20 cellular contexts compared by ENCODE assay signal in the genomic region with DNA sequence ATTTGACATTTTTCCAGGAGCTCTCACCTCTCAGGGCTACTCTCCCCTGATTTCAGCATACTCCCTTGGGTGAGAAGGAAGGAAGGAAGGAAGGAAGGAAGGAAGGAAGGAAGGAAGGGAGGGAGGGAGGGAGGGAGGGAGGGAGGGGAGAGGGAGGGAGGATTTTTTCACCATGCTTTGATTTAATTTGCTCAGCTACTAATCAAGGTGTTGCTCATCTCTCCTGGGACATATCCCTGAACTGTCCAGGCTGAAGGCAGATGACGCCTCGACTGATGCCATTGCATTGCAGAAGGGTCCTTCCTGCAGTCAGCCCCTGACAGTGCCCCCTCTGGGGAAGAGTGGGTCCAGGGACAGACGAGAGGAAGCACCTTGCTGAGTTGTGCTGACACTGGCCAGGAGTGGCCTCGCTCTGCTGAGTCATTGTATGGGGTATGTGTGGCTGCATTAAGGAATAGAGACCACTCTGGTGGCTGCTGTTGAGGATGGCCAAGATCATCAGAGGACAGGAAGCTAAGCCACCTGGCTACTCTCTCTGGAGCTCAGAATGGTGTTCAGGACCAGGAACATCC. TPM values are rescaled to one million over a fixed set of nuclear protein-coding genes. Genes with fewer than 3 reads are reported as not detected.
DNase-seq lines count a peak whose midpoint lies in the region; ATAC-seq and TF ChIP-seq lines count a peak whose summit lies in the region.
"Had no signal": no experiment of that assay in that cellular context is flagged by ENCODE, and none has a peak within 500 bp of the region (broad histone marks: within the 10 kb centered on the region; RNA-seq: fewer than 3 reads in every experiment).

No MANE protein-coding gene starts in this region.

- H3K27me3 Mint-ChIP-seq in stimulated activated memory B cell treated with anti-CD40 and anti-IgM and Interleukin-4, amounts not matched to agents 10 μg/mL and 1 μg/mL and 100 μg/mL, for 72 hours, result no peaks in the 10 kb centered on the region

- H3K4me1 Mint-ChIP-seq in stimulated activated memory B cell treated with anti-CD40 and anti-IgM and Interleukin-4, amounts not matched to agents 10 μg/mL and 1 μg/mL and 100 μg/mL, for 72 hours, result peaks cover 37% of the 10 kb centered on the region

- no peak for TF ChIP-seq EP300 in esophagus muscularis mucosa (IDR thresholded peaks at IDR 0.05)

- ATAC-seq in stimulated activated memory B cell treated with anti-CD40 and anti-IgM and Interleukin-4, amounts not matched to agents 10 μg/mL and 1 μg/mL and 100 μg/mL, for 72 hours, result no peak
- no peak for ATAC-seq in GM21360 (IDR thresholded peaks at IDR 0.05; ENCODE audit: unreplicated experiment)

- WGBS in esophagus muscularis mucosa, result 83% methylated on average over 2 of the region's 4 CpGs

- H3K4me1 ChIP-seq in esophagus muscularis mucosa, result no peaks in the 10 kb centered on the region

- no peak overlapping the region for H3K4me3 ChIP-seq in esophagus muscularis mucosa
- H3K4me3 ChIP-seq: PC-9 had no signal

- H3K27me3 ChIP-seq in esophagus muscularis mucosa, result no peaks in the 10 kb centered on the region

- intact Hi-C loops in esophagus muscularis mucosa (cut with DNase I), result no loop called here

- DNase-seq in activated effector memory CD4-positive, alpha-beta T cell treated with anti-CD3 and anti-CD28 coated beads, Interleukin-2, amount 50 U/mL, for 16 hours, result peak; percentile 58
- DNase-seq in activated effector memory CD4-positive, alpha-beta T cell treated with Interleukin-2 at 50 U/mL for 16 hours, result no peak
- peak; percentile 59 for DNase-seq in islet precursor cell
- DNase-seq in esophagus muscularis mucosa (ENCODE audit: extremely low spot score), result no peak
- DNase-seq in DMS79 treated with DMSO at 0.1 percent for 48 hours (lab: John Stamatoyannopoulos, UW), result no peak
- DNase-seq: Calu3; CD4-positive, CD25-positive, alpha-beta regulatory T cell; DND-41; GDM1; MM.1S; NCI-H1105; NCI-H1694 treated with DMSO at 0.1 percent for 48 hours; NCI-H446; NCI-H748 treated with DMSO at 0.1 percent for 48 hours; PC-9; SK-N-SH had no signal

- H3K27ac ChIP-seq in VCaP (peak overlapping the region; percentile 61), esophagus muscularis mucosa (replicated peaks in 1 of 4) (no peak overlapping the region)
- H3K27ac ChIP-seq: 22Rv1, PC-9 had no signal

- H3K9me3 ChIP-seq in esophagus muscularis mucosa, result no peaks in the 10 kb centered on the region
- H3K9me3 ChIP-seq: SK-N-SH had no signal

- no peak overlapping the region for H3K4me3 Mint-ChIP-seq in stimulated activated memory B cell treated with anti-CD40 and anti-IgM and Interleukin-4, amounts not matched to agents 10 μg/mL and 1 μg/mL and 100 μg/mL, for 72 hours
- H3K4me3 Mint-ChIP-seq: CD4-positive, CD25-positive, alpha-beta regulatory T cell had no signal

- peak overlapping the region; percentile 61 for H3K27ac Mint-ChIP-seq in stimulated activated memory B cell treated with anti-CD40 and anti-IgM and Interleukin-4, amounts not matched to agents 10 μg/mL and 1 μg/mL and 100 μg/mL, for 72 hours
- H3K27ac Mint-ChIP-seq: CD4-positive, CD25-positive, alpha-beta regulatory T cell had no signal

- H3K36me3 ChIP-seq in esophagus muscularis mucosa, result no peaks in the 10 kb centered on the region

- no peaks in the 10 kb centered on the region for H3K9me3 Mint-ChIP-seq in stimulated activated memory B cell treated with anti-CD40 and anti-IgM and Interleukin-4, amounts not matched to agents 10 μg/mL and 1 μg/mL and 100 μg/mL, for 72 hours
- H3K9me3 Mint-ChIP-seq: CD4-positive, CD25-positive, alpha-beta regulatory T cell had no signal

- H3K36me3 Mint-ChIP-seq in stimulated activated memory B cell treated with anti-CD40 and anti-IgM and Interleukin-4, amounts not matched to agents 10 μg/mL and 1 μg/mL and 100 μg/mL, for 72 hours, result no peaks in the 10 kb centered on the region
- H3K36me3 Mint-ChIP-seq: CD4-positive, CD25-positive, alpha-beta regulatory T cell had no signal

- TF ChIP-seq CTCF in VCaP (conservative IDR thresholded peaks at IDR 0.05) (no peak), esophagus muscularis mucosa (IDR thresholded peaks at IDR 0.05) (no peak)

- TF ChIP-seq POLR2A in esophagus muscularis mucosa (IDR thresholded peaks at IDR 0.05; ENCODE audit: low read depth), result no peak

RNA-seq across cellular contexts. Expression of gene CRB2, which starts 43.6 kb away (rescaled TPM):
- under 1 TPM in 2 of 4 donors, not detected in 2; 0.06 to 0.13 TPM for total RNA-seq in esophagus muscularis mucosa
- total RNA-seq: Calu3; CD4-positive, CD25-positive, alpha-beta regulatory T cell; PC-9 had no signal

RNA-seq across cellular contexts. Expression of gene STRBP, which starts 44.0 kb away (rescaled TPM):
- total RNA-seq in esophagus muscularis mucosa, result 10 to 100 TPM; 11.2 to 20.6 (median 14.5) TPM

Comparison
In these comparisons a context has a peak if more than half of its experiments do, and no peak if none do; other contexts are left out.
1. DNase-seq: peak in activated effector memory CD4-positive, alpha-beta T cell treated with anti-CD3 and anti-CD28 coated beads, Interleukin-2, amount 50 U/mL, for 16 hours (single experiment) and islet precursor cell (single experiment); none in activated effector memory CD4-positive, alpha-beta T cell treated with Interleukin-2 at 50 U/mL for 16 hours (single experiment), esophagus muscularis mucosa (single experiment) and DMS79 treated with DMSO at 0.1 percent for 48 hours (single experiment).